Comparison of ENCODE assay signal across 24 cellular contexts in the genomic region with DNA sequence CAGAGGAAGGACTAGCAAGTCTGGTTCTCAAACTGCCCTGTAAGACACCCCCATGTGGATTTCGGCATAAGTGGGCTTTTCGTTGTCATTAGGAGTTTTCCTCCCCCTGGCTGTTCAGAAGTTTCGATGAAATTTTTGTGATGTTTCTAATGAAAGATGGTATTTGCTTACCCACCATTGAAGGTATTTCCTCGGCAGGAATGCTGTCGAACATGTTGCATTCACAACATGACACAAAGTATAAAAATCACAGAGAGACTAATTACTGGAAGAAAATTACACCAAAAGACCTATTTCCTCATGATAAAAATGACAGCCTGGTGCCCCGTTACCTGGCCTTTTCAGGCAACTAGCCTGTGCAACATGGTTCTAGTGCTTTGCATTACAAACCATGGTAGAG.
"Had no signal": no experiment of that assay in that cellular context is flagged by ENCODE, and none has a peak within 500 bp of the region (broad histone marks: within the 10 kb centered on the region; RNA-seq: fewer than 3 reads in every experiment).

No MANE protein-coding gene starts in this region.

- H3K4me1 Mint-ChIP-seq: endodermal cell had no signal

- H3K4me3 Mint-ChIP-seq: dendritic cell treated with granulocyte-macrophage colony-stimulating factor and Interleukin-4, amounts not matched to agents 40 ng/mL and 50 ng/mL, for 4 days; effector memory CD8-positive, alpha-beta T cell; endodermal cell had no signal

- H3K36me3 ChIP-seq: colonic mucosa, esophagus muscularis mucosa, esophagus squamous epithelium, gastrocnemius medialis, gastroesophageal sphincter, heart left ventricle, heart right ventricle had no signal

- H3K27ac ChIP-seq: colonic mucosa, coronary artery, dorsolateral prefrontal cortex, epithelial cell of prostate, esophagus muscularis mucosa, esophagus squamous epithelium, foreskin keratinocyte, gastrocnemius medialis, gastroesophageal sphincter, heart left ventricle, heart right ventricle had no signal

- H3K9me3 Mint-ChIP-seq: dendritic cell treated with granulocyte-macrophage colony-stimulating factor and Interleukin-4, amounts not matched to agents 40 ng/mL and 50 ng/mL, for 4 days; effector memory CD8-positive, alpha-beta T cell had no signal

- H3K27me3 Mint-ChIP-seq: dendritic cell treated with granulocyte-macrophage colony-stimulating factor and Interleukin-4, amounts not matched to agents 40 ng/mL and 50 ng/mL, for 4 days had no signal

- H3K4me3 ChIP-seq: colonic mucosa, coronary artery, dorsolateral prefrontal cortex, esophagus muscularis mucosa, esophagus squamous epithelium, gastrocnemius medialis, gastroesophageal sphincter, heart left ventricle, heart right ventricle had no signal

- H3K9me3 ChIP-seq: colonic mucosa, esophagus squamous epithelium, gastrocnemius medialis had no signal

- H3K4me1 ChIP-seq: colonic mucosa, esophagus squamous epithelium, foreskin keratinocyte, gastrocnemius medialis, gastroesophageal sphincter, heart left ventricle had no signal

- DNase-seq: colonic mucosa; cortex of kidney; dermis blood vessel endothelial cell; dorsolateral prefrontal cortex; effector CD4-positive, alpha-beta T cell; effector CD8-positive, alpha-beta T cell; effector memory CD4-positive, alpha-beta T cell; effector memory CD8-positive, alpha-beta T cell; endodermal cell; erythroblast; esophagus squamous epithelium; foreskin fibroblast; foreskin keratinocyte; foreskin melanocyte; gastrocnemius medialis; glutamatergic neuron; head of caudate nucleus; heart left ventricle; heart right ventricle had no signal

- H3K27me3 ChIP-seq: colonic mucosa, dorsolateral prefrontal cortex, esophagus muscularis mucosa, esophagus squamous epithelium, foreskin keratinocyte, gastrocnemius medialis, gastroesophageal sphincter, heart left ventricle, heart right ventricle had no signal

- H3K27ac Mint-ChIP-seq: dendritic cell treated with granulocyte-macrophage colony-stimulating factor and Interleukin-4, amounts not matched to agents 40 ng/mL and 50 ng/mL, for 4 days; effector memory CD8-positive, alpha-beta T cell; endodermal cell had no signal
